In the genomic region with DNA sequence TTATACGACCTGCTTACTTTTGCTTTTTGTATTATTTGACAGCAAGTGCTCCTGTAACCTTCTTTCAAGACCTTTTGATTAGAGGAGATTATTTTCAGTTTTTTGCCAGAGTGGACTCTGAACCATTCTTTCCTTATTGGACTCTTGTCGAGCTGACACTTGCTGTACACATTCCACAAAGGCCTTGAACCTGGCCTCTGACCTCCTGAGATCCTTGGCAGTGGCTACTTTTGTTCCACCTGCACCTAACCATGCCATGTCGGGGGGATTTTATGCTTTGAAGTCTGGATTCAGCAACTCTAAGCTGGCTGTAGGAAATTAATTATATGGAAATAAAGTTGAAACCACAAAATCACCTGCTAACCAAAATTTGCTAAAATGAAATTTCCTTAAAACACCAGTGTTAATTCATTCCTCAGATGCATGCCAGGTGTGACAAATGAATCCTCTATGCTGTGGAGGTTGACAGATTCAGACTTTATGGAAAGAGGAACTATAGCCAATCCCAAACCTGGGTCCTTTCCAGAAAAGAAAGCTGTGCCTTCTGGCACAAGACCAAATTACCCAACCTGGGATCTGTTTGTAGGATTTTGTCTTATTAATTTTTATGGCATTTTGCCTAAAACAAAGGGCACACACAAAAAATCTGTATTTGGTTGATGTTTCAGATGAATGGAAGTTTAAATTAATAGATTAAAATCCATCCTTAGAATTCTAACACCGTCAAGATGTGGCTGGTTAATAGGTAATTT, we compare ENCODE assay signal across 13 cellular contexts.
DNase-seq lines count a peak whose midpoint lies in the region; ATAC-seq, FAIRE-seq and TF ChIP-seq lines count a peak whose summit lies in the region.
"Had no signal": no experiment of that assay in that cellular context is flagged by ENCODE, and none has a peak within 500 bp of the region (broad histone marks: within the 10 kb centered on the region; RNA-seq: fewer than 3 reads in every experiment).

No MANE protein-coding gene starts in this region.

- DNase-seq in NCI-H1105 treated with DMSO at 0.1 percent for 48 hours (lab: John Stamatoyannopoulos, UW), result peak; percentile 50
- DNase-seq in NCI-H1105 (lab: John Stamatoyannopoulos, UW), result no peak
- peak; percentile 16 for DNase-seq in NCI-H2196 treated with DMSO at 0.1 percent for 48 hours (lab: John Stamatoyannopoulos, UW; ENCODE audit: unreplicated experiment)
- no peak for DNase-seq in brain microvascular endothelial cell
- DNase-seq in progenitor cell of endocrine pancreas (ENCODE audit: low spot score, unreplicated experiment), result no peak
- DNase-seq in UCSD-AML1 (lab: John Stamatoyannopoulos, UW; ENCODE audit: unreplicated experiment), result no peak
- no peak for DNase-seq in HTR-8/SVneo (ENCODE audit: insufficient read length, low spot score)
- DNase-seq: immature natural killer cell, NCI-H2227 treated with DMSO at 0.1 percent for 48 hours, transverse colon had no signal

- H3K27me3 Mint-ChIP-seq in progenitor cell of endocrine pancreas, result no peaks in the 10 kb centered on the region

- H3K4me3 Mint-ChIP-seq in progenitor cell of endocrine pancreas (ENCODE audit: low read depth), result no peak overlapping the region

- no peaks in the 10 kb centered on the region for H3K36me3 Mint-ChIP-seq in progenitor cell of endocrine pancreas (ENCODE audit: insufficient read depth)

- peak overlapping the region; percentile 73 for H3K27ac Mint-ChIP-seq in progenitor cell of endocrine pancreas

- no peak for ATAC-seq in GM21528 (IDR thresholded peaks at IDR 0.05; ENCODE audit: low FRiP score, unreplicated experiment)

- no peak for TF ChIP-seq CTCF in brain microvascular endothelial cell (IDR thresholded peaks at IDR 0.05; ENCODE audit: low read depth, low read length, missing control alignments)
- TF ChIP-seq CTCF in progenitor cell of endocrine pancreas (IDR thresholded peaks at IDR 0.05; ENCODE audit: unreplicated experiment), result no peak

- FAIRE-seq in HTR-8/SVneo (lab: Jason Lieb, UNC), result no peak

- in situ Hi-C loops in brain microvascular endothelial cell (cut with HindIII; ENCODE audit: low pct_ligation_motif_present, low sequenced_read_pairs), result no loop called here

- H3K4me1 Mint-ChIP-seq in progenitor cell of endocrine pancreas (ENCODE audit: low read depth), result peaks cover 8% of the 10 kb centered on the region

- H3K9me3 Mint-ChIP-seq in progenitor cell of endocrine pancreas (ENCODE audit: low read depth), result no peaks in the 10 kb centered on the region
- H3K9me3 Mint-ChIP-seq: immature natural killer cell had no signal

- no peaks in the 10 kb centered on the region for H3K27me3 ChIP-seq in brain microvascular endothelial cell (replicated peaks)
- H3K27me3 ChIP-seq: gastrocnemius medialis, transverse colon had no signal

- peak overlapping the region; percentile 97 for H3K27ac ChIP-seq in brain microvascular endothelial cell
- H3K27ac ChIP-seq: KMS-11, transverse colon had no signal

- no peak overlapping the region for H3K4me3 ChIP-seq in brain microvascular endothelial cell (ENCODE audit: low read depth, low read length)
- H3K4me3 ChIP-seq: gastrocnemius medialis, transverse colon had no signal

- no peaks in the 10 kb centered on the region for H3K36me3 ChIP-seq in brain microvascular endothelial cell (replicated peaks)
- H3K36me3 ChIP-seq: gastrocnemius medialis, transverse colon had no signal

Comparison
In these comparisons a context has a peak if more than half of its experiments do, and no peak if none do; other contexts are left out.
1. DNase-seq: peak in NCI-H1105 treated with DMSO at 0.1 percent for 48 hours (single experiment) and NCI-H2196 treated with DMSO at 0.1 percent for 48 hours (single experiment); none in NCI-H1105 (single experiment), brain microvascular endothelial cell (single experiment), progenitor cell of endocrine pancreas (single experiment), UCSD-AML1 (single experiment) and HTR-8/SVneo (single experiment).